16 cellular contexts compared by ENCODE assay signal in the genomic region with DNA sequence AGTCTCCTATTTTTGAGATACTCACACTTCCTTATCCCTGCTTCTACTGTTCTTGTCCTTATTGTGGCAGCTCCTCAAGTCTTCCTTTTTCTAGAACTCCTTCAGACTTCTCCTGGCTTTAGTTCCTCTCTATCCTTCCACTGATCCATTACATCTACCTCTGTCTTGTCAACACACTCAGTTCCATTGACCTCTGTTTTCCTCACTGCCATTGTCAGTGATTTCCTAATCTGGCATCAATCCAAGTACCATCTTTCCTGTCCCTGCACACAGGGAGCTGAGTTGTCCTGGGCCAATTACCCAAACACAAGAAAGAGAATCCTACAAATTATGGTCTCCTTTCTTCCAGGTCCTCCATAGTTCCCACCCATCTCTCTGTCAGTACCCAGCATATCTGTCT. TPM values are rescaled to one million over a fixed set of nuclear protein-coding genes. Genes with fewer than 3 reads are reported as not detected.
DNase-seq lines count a peak whose midpoint lies in the region; ATAC-seq and TF ChIP-seq lines count a peak whose summit lies in the region.
"Had no signal": no experiment of that assay in that cellular context is flagged by ENCODE, and none has a peak within 500 bp of the region (broad histone marks: within the 10 kb centered on the region; RNA-seq: fewer than 3 reads in every experiment).

No MANE protein-coding gene starts in this region.

- intact Hi-C loops in CD14-positive monocyte (cut with micrococcal nuclease), result loop anchor here in 1 of 2 donors (10.0 kb wide), 1 partner anchor 68 kb away; a partner anchor contains a TSS

- H3K4me1 Mint-ChIP-seq in CD14-positive monocyte (peaks cover 56% of the 10 kb centered on the region), endodermal cell (no peaks in the 10 kb centered on the region)
- H3K4me1 Mint-ChIP-seq: CD8-positive, alpha-beta memory T cell; GM23338 had no signal

- H3K27ac Mint-ChIP-seq in CD14-positive monocyte (peak overlapping the region in 6 of 7 donors; percentile 4 to 86 (median 52)), endodermal cell (no peak overlapping the region)
- H3K27ac Mint-ChIP-seq: CD8-positive, alpha-beta memory T cell; GM23338 had no signal

- H3K4me3 Mint-ChIP-seq in CD14-positive monocyte (peak overlapping the region in 1 of 2 donors; percentile 2), endodermal cell (no peak overlapping the region)
- H3K4me3 Mint-ChIP-seq: CD8-positive, alpha-beta memory T cell; GM23338 had no signal

- H3K9ac ChIP-seq in endodermal cell (ENCODE audit: extremely low read depth, low read length, poor library complexity, severe bottlenecking), result no peak overlapping the region

- TF ChIP-seq CTCF in CD14-positive monocyte (IDR thresholded peaks at IDR 0.05), result no peak
- TF ChIP-seq CTCF in endodermal cell (conservative IDR thresholded peaks at IDR 0.05), result no peak

- peaks cover 0 to 3% (median 0%) of the 10 kb centered on the region in 7 donors for H3K9me3 Mint-ChIP-seq in CD14-positive monocyte
- no peaks in the 10 kb centered on the region for H3K9me3 Mint-ChIP-seq in endodermal cell
- H3K9me3 Mint-ChIP-seq: CD8-positive, alpha-beta memory T cell; GM23338 had no signal

- H3K36me3 Mint-ChIP-seq in CD14-positive monocyte, result no peaks in the 10 kb centered on the region
- H3K36me3 Mint-ChIP-seq in endodermal cell (ENCODE audit: low read depth), result no peaks in the 10 kb centered on the region
- H3K36me3 Mint-ChIP-seq: CD8-positive, alpha-beta memory T cell had no signal

- H3K4me1 ChIP-seq in endodermal cell (ENCODE audit: control insufficient read depth, insufficient read depth, low read length), result peaks cover 4% of the 10 kb centered on the region

- no peak overlapping the region for H3K27ac ChIP-seq in endodermal cell (ENCODE audit: low read depth, low read length)
- H3K27ac ChIP-seq: 22Rv1 had no signal

- H3K9me3 ChIP-seq in endodermal cell (ENCODE audit: control insufficient read depth, low read length), result no peaks in the 10 kb centered on the region

- no peaks in the 10 kb centered on the region for H3K36me3 ChIP-seq in endodermal cell (ENCODE audit: control insufficient read depth, insufficient read depth, low read length)

- peaks cover 0 to 2% (median 1%) of the 10 kb centered on the region in 3 donors for H3K27me3 Mint-ChIP-seq in CD14-positive monocyte (ENCODE audit: low read depth in 3 of 3)
- peaks cover 53% of the 10 kb centered on the region for H3K27me3 Mint-ChIP-seq in endodermal cell (ENCODE audit: insufficient read depth)

- no peak overlapping the region for H3K4me3 ChIP-seq in endodermal cell (ENCODE audit: low read length)
- H3K4me3 ChIP-seq: GM23338 had no signal

- DNase-seq in NCI-H345 (lab: John Stamatoyannopoulos, UW) (peak; percentile 12), NCI-H345 treated with DMSO at 0.1 percent for 48 hours (lab: John Stamatoyannopoulos, UW; ENCODE audit: unreplicated experiment) (no peak), CD14-positive monocyte (ENCODE audit: low spot score) (no peak), NCI-H2227 (lab: John Stamatoyannopoulos, UW; ENCODE audit: unreplicated experiment) (peak; percentile 18), endodermal cell (peak; percentile 19), NCI-H226 (no peak), NCI-H446 treated with DMSO at 0.1 percent for 48 hours (lab: John Stamatoyannopoulos, UW) (no peak)
- DNase-seq: CD8-positive, alpha-beta memory T cell; DMS53; GF-D8; H7 had no signal

- H3K27me3 ChIP-seq in endodermal cell (ENCODE audit: control insufficient read depth, insufficient read depth, low read length, poor library complexity, severe bottlenecking), result peaks cover 32% of the 10 kb centered on the region

- no peak for ATAC-seq in HG03175 (IDR thresholded peaks at IDR 0.05; ENCODE audit: unreplicated experiment)
- ATAC-seq: GM23338 had no signal

RNA-seq across cellular contexts. Expression of a gene that starts 27.9 kb away (rescaled TPM):
- polyA plus RNA-seq in CD14-positive monocyte, result not detected
- total RNA-seq in endodermal cell, result 10 to 100 TPM; 23.5 to 25.3 TPM
- polyA plus RNA-seq in endodermal cell (2013, experiment 1 of 2), result 10.7 TPM
- 10.7 TPM for polyA plus RNA-seq in endodermal cell (2013, experiment 2 of 2)
- total RNA-seq: A673 had no signal
- polyA plus RNA-seq: BJ had no signal

Comparison
In these comparisons a context has a peak if more than half of its experiments do, and no peak if none do; other contexts are left out.
1. DNase-seq: peak in NCI-H345 (single experiment), NCI-H2227 (single experiment) and endodermal cell (single experiment); none in NCI-H345 treated with DMSO at 0.1 percent for 48 hours (single experiment), CD14-positive monocyte (single experiment), NCI-H226 (single experiment) and NCI-H446 treated with DMSO at 0.1 percent for 48 hours (single experiment).